In the genomic region with DNA sequence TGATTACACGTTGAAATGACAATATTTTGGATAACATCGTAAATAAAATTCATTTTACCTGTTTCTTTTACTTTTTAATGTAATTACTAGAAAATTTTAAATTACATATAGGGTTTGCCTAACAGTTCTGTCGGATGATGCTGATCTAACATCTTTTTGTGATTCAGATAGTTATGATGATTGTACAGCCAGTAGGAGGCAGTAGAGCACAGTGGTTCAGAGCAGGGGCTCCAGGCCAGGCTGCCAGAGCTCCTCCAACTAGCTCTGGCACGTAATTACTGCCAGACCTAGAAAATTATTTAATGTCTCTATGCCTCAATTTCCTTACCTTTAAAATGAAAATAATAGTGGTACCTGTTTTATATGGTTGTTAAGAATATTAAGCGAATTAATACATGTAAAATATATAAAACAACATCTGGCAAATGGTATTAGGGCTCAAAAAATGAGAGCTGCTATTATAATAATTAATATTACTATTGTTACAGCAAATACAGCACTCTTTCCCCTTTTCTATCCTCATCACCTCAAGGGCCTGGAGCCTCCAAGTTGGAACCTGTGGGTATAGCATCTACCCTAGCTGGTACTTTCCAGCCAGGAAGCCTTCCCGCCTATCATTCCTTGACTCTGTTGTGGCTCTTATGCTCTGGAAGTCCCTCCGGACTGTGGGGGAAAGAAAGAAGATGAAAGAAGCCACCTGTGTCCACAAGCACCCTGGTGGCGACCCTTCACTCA, we compare ENCODE assay signal across 8 cellular contexts. TPM values are rescaled to one million over a fixed set of nuclear protein-coding genes. Genes with fewer than 3 reads are reported as not detected.
DNase-seq lines count a peak whose midpoint lies in the region; ATAC-seq lines count a peak whose summit lies in the region.

No MANE protein-coding gene starts in this region.

- H3K27ac ChIP-seq in CD8-positive, alpha-beta memory T cell (ENCODE audit: low read depth, low read length): no peak overlapping the region

- H3K9me3 Mint-ChIP-seq in CD8-positive, alpha-beta memory T cell: no peaks in the 10 kb centered on the region
- no peaks in the 10 kb centered on the region for H3K9me3 Mint-ChIP-seq in activated CD4-positive, alpha-beta memory T cell treated with anti-CD3 and anti-CD28 coated beads for 36 hours
- no peaks in the 10 kb centered on the region for H3K9me3 Mint-ChIP-seq in stimulated activated naive CD8-positive, alpha-beta T cell treated with anti-CD3 and anti-CD28 coated beads, Interleukin-15, amount 100 ng/mL, for 72 hours

- H3K4me1 Mint-ChIP-seq in CD8-positive, alpha-beta memory T cell: no peaks in the 10 kb centered on the region
- H3K4me1 Mint-ChIP-seq in activated CD4-positive, alpha-beta memory T cell treated with anti-CD3 and anti-CD28 coated beads for 36 hours (ENCODE audit: low read depth): no peaks in the 10 kb centered on the region
- H3K4me1 Mint-ChIP-seq in stimulated activated naive CD8-positive, alpha-beta T cell treated with anti-CD3 and anti-CD28 coated beads, Interleukin-15, amount 100 ng/mL, for 72 hours: no peaks in the 10 kb centered on the region

- peak in 4 of 5 donors; percentile 23 to 52 (median 34) for DNase-seq in CD8-positive, alpha-beta memory T cell
- DNase-seq in NCI-H526 (lab: John Stamatoyannopoulos, UW): peak; percentile 51 to 90
- DNase-seq in activated CD4-positive, alpha-beta memory T cell treated with anti-CD3 and anti-CD28 coated beads for 36 hours: peak; percentile 65
- peak; percentile 43 for DNase-seq in epidermal melanocyte (ENCODE audit: insufficient read length, low spot score)
- peak; percentile 83 for DNase-seq in myocyte (ENCODE audit: low read depth)
- peak; percentile 45 to 57 for DNase-seq in stimulated activated naive CD8-positive, alpha-beta T cell treated with anti-CD3 and anti-CD28 coated beads, Interleukin-15, amount 100 ng/mL, for 72 hours

- peaks cover 20 to 61% of the 10 kb centered on the region in 2 donors for H3K27me3 Mint-ChIP-seq in CD8-positive, alpha-beta memory T cell
- H3K27me3 Mint-ChIP-seq in activated CD4-positive, alpha-beta memory T cell treated with anti-CD3 and anti-CD28 coated beads for 36 hours: peaks cover 21% of the 10 kb centered on the region
- no peaks in the 10 kb centered on the region for H3K27me3 Mint-ChIP-seq in stimulated activated naive CD8-positive, alpha-beta T cell treated with anti-CD3 and anti-CD28 coated beads, Interleukin-15, amount 100 ng/mL, for 72 hours

- ATAC-seq in GM19324 (IDR thresholded peaks at IDR 0.05; ENCODE audit: low FRiP score, unreplicated experiment) (peak; percentile 69), HG03432 (IDR thresholded peaks at IDR 0.05; ENCODE audit: unreplicated experiment) (peak; percentile 66)
- ATAC-seq in stimulated activated naive CD8-positive, alpha-beta T cell treated with anti-CD3 and anti-CD28 coated beads, Interleukin-15, amount 100 ng/mL, for 72 hours: peak; percentile 76

- no peaks in the 10 kb centered on the region for H3K27me3 ChIP-seq in CD8-positive, alpha-beta memory T cell (ENCODE audit: insufficient read depth, low read length, poor library complexity, severe bottlenecking)

- H3K9me3 ChIP-seq in CD8-positive, alpha-beta memory T cell (ENCODE audit: low read length): no peaks in the 10 kb centered on the region

- CTCF ChIA-PET in CD8-positive, alpha-beta memory T cell (lab: Charles Lee): interaction anchor here (0.7 to 1.9 kb wide), 9 partner anchors 11 to 953 kb away, joined by 3 to 13 read pairs (median 3); no protein-coding TSS in a partner anchor
- CTCF ChIA-PET in activated CD4-positive, alpha-beta memory T cell treated with anti-CD3 and anti-CD28 coated beads for 36 hours (lab: Charles Lee): interaction anchor here (0.6 to 3.8 kb wide), 39 partner anchors 9 to 1163 kb away, joined by 3 to 56 read pairs (median 4); no protein-coding TSS in a partner anchor

- no peaks in the 10 kb centered on the region for H3K4me1 ChIP-seq in CD8-positive, alpha-beta memory T cell (ENCODE audit: insufficient read depth, low read length)

- POLR2A ChIA-PET in CD8-positive, alpha-beta memory T cell (lab: Charles Lee): no interaction called here
- POLR2A ChIA-PET in activated CD4-positive, alpha-beta memory T cell treated with anti-CD3 and anti-CD28 coated beads for 36 hours (lab: Charles Lee): no interaction called here

- no peak overlapping the region for H3K4me3 ChIP-seq in CD8-positive, alpha-beta memory T cell (ENCODE audit: low read length)

- H3K36me3 ChIP-seq in CD8-positive, alpha-beta memory T cell (ENCODE audit: insufficient read depth, low read length): no peaks in the 10 kb centered on the region

- no peak overlapping the region for H3K4me3 Mint-ChIP-seq in CD8-positive, alpha-beta memory T cell
- no peak overlapping the region for H3K4me3 Mint-ChIP-seq in activated CD4-positive, alpha-beta memory T cell treated with anti-CD3 and anti-CD28 coated beads for 36 hours
- no peak overlapping the region for H3K4me3 Mint-ChIP-seq in stimulated activated naive CD8-positive, alpha-beta T cell treated with anti-CD3 and anti-CD28 coated beads, Interleukin-15, amount 100 ng/mL, for 72 hours

- H3K27ac Mint-ChIP-seq in CD8-positive, alpha-beta memory T cell: no peak overlapping the region
- H3K27ac Mint-ChIP-seq in activated CD4-positive, alpha-beta memory T cell treated with anti-CD3 and anti-CD28 coated beads for 36 hours: no peak overlapping the region
- H3K27ac Mint-ChIP-seq in stimulated activated naive CD8-positive, alpha-beta T cell treated with anti-CD3 and anti-CD28 coated beads, Interleukin-15, amount 100 ng/mL, for 72 hours: no peak overlapping the region

- no peaks in the 10 kb centered on the region for H3K36me3 Mint-ChIP-seq in CD8-positive, alpha-beta memory T cell
- no peaks in the 10 kb centered on the region for H3K36me3 Mint-ChIP-seq in activated CD4-positive, alpha-beta memory T cell treated with anti-CD3 and anti-CD28 coated beads for 36 hours

- intact Hi-C loops in activated CD4-positive, alpha-beta memory T cell treated with anti-CD3 and anti-CD28 coated beads for 36 hours (cut with micrococcal nuclease): loop anchor here (1.0 to 5.0 kb wide), 4 partner anchors 100 to 1162 kb away; no protein-coding TSS in a partner anchor

RNA-seq across cellular contexts. Expression of gene PLA2R1, which starts 47.7 kb away (rescaled TPM):
- total RNA-seq in CD8-positive, alpha-beta memory T cell: not detected
- polyA plus RNA-seq in CD8-positive, alpha-beta memory T cell: not detected
- total RNA-seq in activated CD4-positive, alpha-beta memory T cell treated with anti-CD3 and anti-CD28 coated beads for 36 hours: not detected
- total RNA-seq in myocyte: 5.6 and 6.0 TPM in 2 replicates
- polyA plus RNA-seq in myocyte (2012): 12.8 TPM
